1 cellular context compared by ENCODE assay signal in genomic region chr17:81557276-81558114, GRCh38.
TF ChIP-seq lines count a peak whose summit lies in the region.

No MANE protein-coding gene starts in this region.

TF ChIP-seq in WTC11, 78 proteins besides CTCF, POLR2A, EP300 and RAD21:
- TF ChIP-seq ZNF532 (CRISPR knock-in tag; IDR thresholded peaks at IDR 0.05; ENCODE audit: borderline replicate concordance) (no peak), ATF6 (CRISPR knock-in tag; IDR thresholded peaks at IDR 0.05) (no peak), ELF4 (CRISPR knock-in tag; IDR thresholded peaks at IDR 0.05; ENCODE audit: low read depth) (no peak), GABPB1 (CRISPR knock-in tag; IDR thresholded peaks at IDR 0.05) (no peak), ZNF396 (CRISPR knock-in tag; IDR thresholded peaks at IDR 0.05; ENCODE audit: borderline replicate concordance) (no peak), PREB (CRISPR knock-in tag; IDR thresholded peaks at IDR 0.05; ENCODE audit: borderline replicate concordance) (no peak), NFATC4 (CRISPR knock-in tag; IDR thresholded peaks at IDR 0.05) (no peak), ZNF281 (CRISPR knock-in tag; IDR thresholded peaks at IDR 0.05) (no peak), PRRX2 (CRISPR knock-in tag; IDR thresholded peaks at IDR 0.05) (no peak), NR3C1 (CRISPR knock-in tag; conservative IDR thresholded peaks at IDR 0.05; ENCODE audit: low read depth) (no peak), USF2 (CRISPR knock-in tag; IDR thresholded peaks at IDR 0.05) (no peak), IRF1 (CRISPR knock-in tag; IDR thresholded peaks at IDR 0.05) (no peak), ZNF232 (CRISPR knock-in tag; IDR thresholded peaks at IDR 0.05) (no peak)
